ENCODE assay signal across 1 cellular context in genomic region chr17:50147841-50148225, GRCh38.
TF ChIP-seq lines count a peak whose summit lies in the region.

No MANE protein-coding gene starts in this region.

TF ChIP-seq in HepG2, 621 proteins besides CTCF, POLR2A, EP300 and RAD21 (continued from another document and continues in another):
- TF ChIP-seq REST (IDR thresholded peaks at IDR 0.05; ENCODE audit: borderline replicate concordance in 1 of 2, low read depth in 1 of 2, low read length in 2 of 2): no peak
- no peak for TF ChIP-seq SNRNP70 (IDR thresholded peaks at IDR 0.05; ENCODE audit: low read depth, low read length)
- TF ChIP-seq KDM1A (CRISPR knock-in tag; IDR thresholded peaks at IDR 0.05): no peak
- TF ChIP-seq SNAPC5 (CRISPR knock-in tag; IDR thresholded peaks at IDR 0.05; ENCODE audit: borderline replicate concordance): no peak
- TF ChIP-seq NFE2L1 (CRISPR knock-in tag; IDR thresholded peaks at IDR 0.05; ENCODE audit: borderline replicate concordance): no peak
- no peak for TF ChIP-seq NFKBIZ (CRISPR knock-in tag; IDR thresholded peaks at IDR 0.05)
- peak; percentile 74; the same call in 1 of the 2 replicates for TF ChIP-seq LCORL (IDR thresholded peaks at IDR 0.05)
- peak; percentile 94 for TF ChIP-seq LCORL (CRISPR knock-in tag; IDR thresholded peaks at IDR 0.05)
- TF ChIP-seq IRF2 (CRISPR knock-in tag; IDR thresholded peaks at IDR 0.05): no peak
- TF ChIP-seq MATR3 (CRISPR knock-in tag; IDR thresholded peaks at IDR 0.05): no peak
- TF ChIP-seq TFDP2 (CRISPR knock-in tag; IDR thresholded peaks at IDR 0.05): no peak
- no peak for TF ChIP-seq MIXL1 (CRISPR knock-in tag; IDR thresholded peaks at IDR 0.05)
- TF ChIP-seq ZNF687 (CRISPR knock-in tag; IDR thresholded peaks at IDR 0.05): peak; percentile 20; the same call in 1 of the 2 replicates
- TF ChIP-seq HNRNPH1 (optimal IDR thresholded peaks at IDR 0.05; ENCODE audit: low read depth, low read length): no peak
- no peak for TF ChIP-seq FIP1L1 (IDR thresholded peaks at IDR 0.05; ENCODE audit: borderline replicate concordance, insufficient read depth, low read depth, low read length)
- no peak for TF ChIP-seq ZNF275 (CRISPR knock-in tag; IDR thresholded peaks at IDR 0.05; ENCODE audit: borderline replicate concordance)
- no peak for TF ChIP-seq ZNF34 (CRISPR knock-in tag; IDR thresholded peaks at IDR 0.05; ENCODE audit: borderline replicate concordance)
- TF ChIP-seq ZNF75D (CRISPR knock-in tag; IDR thresholded peaks at IDR 0.05; ENCODE audit: borderline replicate concordance): no peak
- TF ChIP-seq RNF219 (CRISPR knock-in tag; IDR thresholded peaks at IDR 0.05): no peak
- TF ChIP-seq ATM (IDR thresholded peaks at IDR 0.05; ENCODE audit: borderline replicate concordance): no peak
- TF ChIP-seq E2F2 (CRISPR knock-in tag; IDR thresholded peaks at IDR 0.05; ENCODE audit: borderline replicate concordance): no peak
- TF ChIP-seq ZNF572 (CRISPR knock-in tag; IDR thresholded peaks at IDR 0.05): no peak
- TF ChIP-seq LBX2 (CRISPR knock-in tag; IDR thresholded peaks at IDR 0.05; ENCODE audit: borderline replicate concordance): no peak
- no peak for TF ChIP-seq IKZF5 (CRISPR knock-in tag; IDR thresholded peaks at IDR 0.05)
- no peak for TF ChIP-seq ZFP36 (IDR thresholded peaks at IDR 0.05; ENCODE audit: borderline replicate concordance, low read depth, low read length, partially characterized antibody)
- TF ChIP-seq ZNF710 (CRISPR knock-in tag; IDR thresholded peaks at IDR 0.05; ENCODE audit: borderline replicate concordance): no peak
- no peak for TF ChIP-seq ELK4 (CRISPR knock-in tag; IDR thresholded peaks at IDR 0.05; ENCODE audit: borderline replicate concordance)
- no peak for TF ChIP-seq SSRP1 (CRISPR knock-in tag; IDR thresholded peaks at IDR 0.05)
- no peak for TF ChIP-seq CHD2 (IDR thresholded peaks at IDR 0.05; ENCODE audit: low read depth, low read length)
- peak; percentile 92 for TF ChIP-seq SAP130 (CRISPR knock-in tag; IDR thresholded peaks at IDR 0.05; ENCODE audit: low read depth)
- TF ChIP-seq TIGD3 (CRISPR knock-in tag; IDR thresholded peaks at IDR 0.05; ENCODE audit: borderline replicate concordance): no peak
- 0 out of 2 replicates have a peak, but pooled peaks have one; percentile 52 for TF ChIP-seq KDM3A (CRISPR knock-in tag; IDR thresholded peaks at IDR 0.05; ENCODE audit: low read depth)
- no peak; the same call in 1 of the 2 replicates for TF ChIP-seq UBTF (CRISPR knock-in tag; IDR thresholded peaks at IDR 0.05)
